8 cellular contexts compared by ENCODE assay signal in genomic region chr3:38628835-38629234, GRCh38. TPM values are rescaled to one million over a fixed set of nuclear protein-coding genes. Genes with fewer than 3 reads are reported as not detected.
"Had no signal": no experiment of that assay in that cellular context is flagged by ENCODE, and none has a peak within 500 bp of the region (broad histone marks: within the 10 kb centered on the region; RNA-seq: fewer than 3 reads in every experiment).

No MANE protein-coding gene starts in this region.

- H2AFZ ChIP-seq: GM23248 had no signal

- DNase-seq: GM23248, GOT3, H9, HCEC 1CT had no signal

- H3K9ac ChIP-seq: GM23248 had no signal

- H3K27ac ChIP-seq: GM23248 had no signal

- FAIRE-seq: H54, HTR-8/SVneo had no signal

- H3K4me3 ChIP-seq: GM23248 had no signal

RNA-seq across cellular contexts. Expression of gene SCN5A, which starts 20.7 kb away (rescaled TPM):
- total RNA-seq: GM23248, HT-29 had no signal
- polyA plus RNA-seq: GM23248, IgD-negative memory B cell had no signal
